Comparison of ENCODE assay signal across 1 cellular context in the genomic region with DNA sequence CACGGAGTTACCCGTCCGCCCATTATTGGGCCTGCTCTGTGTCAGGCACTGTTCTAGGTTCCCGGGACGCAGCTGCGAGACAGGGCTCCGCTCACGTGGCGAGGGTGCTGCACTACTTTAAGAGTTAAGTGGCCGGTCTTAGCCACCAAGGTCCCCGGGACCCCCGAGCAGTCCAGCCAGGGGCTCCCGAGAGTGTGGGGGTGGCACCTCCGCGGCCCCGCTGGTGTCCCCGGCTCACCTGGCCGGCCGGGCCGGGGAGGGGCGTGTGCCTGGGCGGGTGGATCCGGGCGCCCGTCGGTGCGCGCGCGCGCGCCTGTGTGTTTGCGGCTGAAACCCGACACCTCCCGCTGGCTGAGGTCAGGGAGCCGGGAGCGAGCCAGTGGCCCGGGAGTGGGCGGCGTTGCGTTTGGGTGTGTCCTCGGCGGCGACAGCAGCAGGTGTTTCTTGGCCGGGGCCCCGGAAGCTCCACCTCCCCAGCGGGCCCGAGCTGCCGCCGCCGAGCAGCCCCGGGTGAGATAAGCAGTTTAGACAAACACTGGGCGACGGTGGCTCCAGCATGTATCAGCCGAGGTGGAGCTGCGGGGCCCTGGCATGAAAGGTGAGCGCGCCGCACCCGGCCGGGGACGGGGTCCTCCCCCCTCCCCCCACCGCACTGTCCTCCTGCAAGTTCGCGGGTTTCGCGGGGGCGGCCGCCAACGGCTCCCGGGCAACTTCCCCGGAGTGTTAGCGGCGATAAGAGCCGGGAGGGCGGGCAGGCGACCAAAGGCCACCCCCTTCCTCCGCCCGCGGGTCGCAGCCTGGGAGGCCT.
TF ChIP-seq lines count a peak whose summit lies in the region.

A gene (plus strand): TSS at position 522 of the 808 bp plus-strand sequence. CDS start 70 bp downstream, at position 592.

TF ChIP-seq in HepG2, 621 proteins besides CTCF, POLR2A, EP300 and RAD21 (continued from another document and continues in another):
- TF ChIP-seq, protein P1, sequence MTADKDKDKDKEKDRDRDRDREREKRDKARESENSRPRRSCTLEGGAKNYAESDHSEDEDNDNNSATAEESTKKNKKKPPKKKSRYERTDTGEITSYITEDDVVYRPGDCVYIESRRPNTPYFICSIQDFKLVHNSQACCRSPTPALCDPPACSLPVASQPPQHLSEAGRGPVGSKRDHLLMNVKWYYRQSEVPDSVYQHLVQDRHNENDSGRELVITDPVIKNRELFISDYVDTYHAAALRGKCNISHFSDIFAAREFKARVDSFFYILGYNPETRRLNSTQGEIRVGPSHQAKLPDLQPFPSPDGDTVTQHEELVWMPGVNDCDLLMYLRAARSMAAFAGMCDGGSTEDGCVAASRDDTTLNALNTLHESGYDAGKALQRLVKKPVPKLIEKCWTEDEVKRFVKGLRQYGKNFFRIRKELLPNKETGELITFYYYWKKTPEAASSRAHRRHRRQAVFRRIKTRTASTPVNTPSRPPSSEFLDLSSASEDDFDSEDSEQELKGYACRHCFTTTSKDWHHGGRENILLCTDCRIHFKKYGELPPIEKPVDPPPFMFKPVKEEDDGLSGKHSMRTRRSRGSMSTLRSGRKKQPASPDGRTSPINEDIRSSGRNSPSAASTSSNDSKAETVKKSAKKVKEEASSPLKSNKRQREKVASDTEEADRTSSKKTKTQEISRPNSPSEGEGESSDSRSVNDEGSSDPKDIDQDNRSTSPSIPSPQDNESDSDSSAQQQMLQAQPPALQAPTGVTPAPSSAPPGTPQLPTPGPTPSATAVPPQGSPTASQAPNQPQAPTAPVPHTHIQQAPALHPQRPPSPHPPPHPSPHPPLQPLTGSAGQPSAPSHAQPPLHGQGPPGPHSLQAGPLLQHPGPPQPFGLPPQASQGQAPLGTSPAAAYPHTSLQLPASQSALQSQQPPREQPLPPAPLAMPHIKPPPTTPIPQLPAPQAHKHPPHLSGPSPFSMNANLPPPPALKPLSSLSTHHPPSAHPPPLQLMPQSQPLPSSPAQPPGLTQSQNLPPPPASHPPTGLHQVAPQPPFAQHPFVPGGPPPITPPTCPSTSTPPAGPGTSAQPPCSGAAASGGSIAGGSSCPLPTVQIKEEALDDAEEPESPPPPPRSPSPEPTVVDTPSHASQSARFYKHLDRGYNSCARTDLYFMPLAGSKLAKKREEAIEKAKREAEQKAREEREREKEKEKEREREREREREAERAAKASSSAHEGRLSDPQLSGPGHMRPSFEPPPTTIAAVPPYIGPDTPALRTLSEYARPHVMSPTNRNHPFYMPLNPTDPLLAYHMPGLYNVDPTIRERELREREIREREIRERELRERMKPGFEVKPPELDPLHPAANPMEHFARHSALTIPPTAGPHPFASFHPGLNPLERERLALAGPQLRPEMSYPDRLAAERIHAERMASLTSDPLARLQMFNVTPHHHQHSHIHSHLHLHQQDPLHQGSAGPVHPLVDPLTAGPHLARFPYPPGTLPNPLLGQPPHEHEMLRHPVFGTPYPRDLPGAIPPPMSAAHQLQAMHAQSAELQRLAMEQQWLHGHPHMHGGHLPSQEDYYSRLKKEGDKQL (CRISPR knock-in tag; IDR thresholded peaks at IDR 0.05; ENCODE audit: low read depth): peak; percentile 72; the same call in 1 of the 2 replicates
- TF ChIP-seq, protein P2, sequence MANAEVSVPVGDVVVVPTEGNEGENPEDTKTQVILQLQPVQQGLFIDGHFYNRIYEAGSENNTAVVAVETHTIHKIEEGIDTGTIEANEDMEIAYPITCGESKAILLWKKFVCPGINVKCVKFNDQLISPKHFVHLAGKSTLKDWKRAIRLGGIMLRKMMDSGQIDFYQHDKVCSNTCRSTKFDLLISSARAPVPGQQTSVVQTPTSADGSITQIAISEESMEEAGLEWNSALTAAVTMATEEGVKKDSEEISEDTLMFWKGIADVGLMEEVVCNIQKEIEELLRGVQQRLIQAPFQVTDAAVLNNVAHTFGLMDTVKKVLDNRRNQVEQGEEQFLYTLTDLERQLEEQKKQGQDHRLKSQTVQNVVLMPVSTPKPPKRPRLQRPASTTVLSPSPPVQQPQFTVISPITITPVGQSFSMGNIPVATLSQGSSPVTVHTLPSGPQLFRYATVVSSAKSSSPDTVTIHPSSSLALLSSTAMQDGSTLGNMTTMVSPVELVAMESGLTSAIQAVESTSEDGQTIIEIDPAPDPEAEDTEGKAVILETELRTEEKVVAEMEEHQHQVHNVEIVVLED (CRISPR knock-in tag; IDR thresholded peaks at IDR 0.05; ENCODE audit: borderline replicate concordance): peak; percentile 74; the same call in 1 of the 2 replicates
- TF ChIP-seq, protein P3, sequence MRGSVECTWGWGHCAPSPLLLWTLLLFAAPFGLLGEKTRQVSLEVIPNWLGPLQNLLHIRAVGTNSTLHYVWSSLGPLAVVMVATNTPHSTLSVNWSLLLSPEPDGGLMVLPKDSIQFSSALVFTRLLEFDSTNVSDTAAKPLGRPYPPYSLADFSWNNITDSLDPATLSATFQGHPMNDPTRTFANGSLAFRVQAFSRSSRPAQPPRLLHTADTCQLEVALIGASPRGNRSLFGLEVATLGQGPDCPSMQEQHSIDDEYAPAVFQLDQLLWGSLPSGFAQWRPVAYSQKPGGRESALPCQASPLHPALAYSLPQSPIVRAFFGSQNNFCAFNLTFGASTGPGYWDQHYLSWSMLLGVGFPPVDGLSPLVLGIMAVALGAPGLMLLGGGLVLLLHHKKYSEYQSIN (CRISPR knock-in tag; IDR thresholded peaks at IDR 0.05; ENCODE audit: borderline replicate concordance): no peak
- TF ChIP-seq, protein P4, sequence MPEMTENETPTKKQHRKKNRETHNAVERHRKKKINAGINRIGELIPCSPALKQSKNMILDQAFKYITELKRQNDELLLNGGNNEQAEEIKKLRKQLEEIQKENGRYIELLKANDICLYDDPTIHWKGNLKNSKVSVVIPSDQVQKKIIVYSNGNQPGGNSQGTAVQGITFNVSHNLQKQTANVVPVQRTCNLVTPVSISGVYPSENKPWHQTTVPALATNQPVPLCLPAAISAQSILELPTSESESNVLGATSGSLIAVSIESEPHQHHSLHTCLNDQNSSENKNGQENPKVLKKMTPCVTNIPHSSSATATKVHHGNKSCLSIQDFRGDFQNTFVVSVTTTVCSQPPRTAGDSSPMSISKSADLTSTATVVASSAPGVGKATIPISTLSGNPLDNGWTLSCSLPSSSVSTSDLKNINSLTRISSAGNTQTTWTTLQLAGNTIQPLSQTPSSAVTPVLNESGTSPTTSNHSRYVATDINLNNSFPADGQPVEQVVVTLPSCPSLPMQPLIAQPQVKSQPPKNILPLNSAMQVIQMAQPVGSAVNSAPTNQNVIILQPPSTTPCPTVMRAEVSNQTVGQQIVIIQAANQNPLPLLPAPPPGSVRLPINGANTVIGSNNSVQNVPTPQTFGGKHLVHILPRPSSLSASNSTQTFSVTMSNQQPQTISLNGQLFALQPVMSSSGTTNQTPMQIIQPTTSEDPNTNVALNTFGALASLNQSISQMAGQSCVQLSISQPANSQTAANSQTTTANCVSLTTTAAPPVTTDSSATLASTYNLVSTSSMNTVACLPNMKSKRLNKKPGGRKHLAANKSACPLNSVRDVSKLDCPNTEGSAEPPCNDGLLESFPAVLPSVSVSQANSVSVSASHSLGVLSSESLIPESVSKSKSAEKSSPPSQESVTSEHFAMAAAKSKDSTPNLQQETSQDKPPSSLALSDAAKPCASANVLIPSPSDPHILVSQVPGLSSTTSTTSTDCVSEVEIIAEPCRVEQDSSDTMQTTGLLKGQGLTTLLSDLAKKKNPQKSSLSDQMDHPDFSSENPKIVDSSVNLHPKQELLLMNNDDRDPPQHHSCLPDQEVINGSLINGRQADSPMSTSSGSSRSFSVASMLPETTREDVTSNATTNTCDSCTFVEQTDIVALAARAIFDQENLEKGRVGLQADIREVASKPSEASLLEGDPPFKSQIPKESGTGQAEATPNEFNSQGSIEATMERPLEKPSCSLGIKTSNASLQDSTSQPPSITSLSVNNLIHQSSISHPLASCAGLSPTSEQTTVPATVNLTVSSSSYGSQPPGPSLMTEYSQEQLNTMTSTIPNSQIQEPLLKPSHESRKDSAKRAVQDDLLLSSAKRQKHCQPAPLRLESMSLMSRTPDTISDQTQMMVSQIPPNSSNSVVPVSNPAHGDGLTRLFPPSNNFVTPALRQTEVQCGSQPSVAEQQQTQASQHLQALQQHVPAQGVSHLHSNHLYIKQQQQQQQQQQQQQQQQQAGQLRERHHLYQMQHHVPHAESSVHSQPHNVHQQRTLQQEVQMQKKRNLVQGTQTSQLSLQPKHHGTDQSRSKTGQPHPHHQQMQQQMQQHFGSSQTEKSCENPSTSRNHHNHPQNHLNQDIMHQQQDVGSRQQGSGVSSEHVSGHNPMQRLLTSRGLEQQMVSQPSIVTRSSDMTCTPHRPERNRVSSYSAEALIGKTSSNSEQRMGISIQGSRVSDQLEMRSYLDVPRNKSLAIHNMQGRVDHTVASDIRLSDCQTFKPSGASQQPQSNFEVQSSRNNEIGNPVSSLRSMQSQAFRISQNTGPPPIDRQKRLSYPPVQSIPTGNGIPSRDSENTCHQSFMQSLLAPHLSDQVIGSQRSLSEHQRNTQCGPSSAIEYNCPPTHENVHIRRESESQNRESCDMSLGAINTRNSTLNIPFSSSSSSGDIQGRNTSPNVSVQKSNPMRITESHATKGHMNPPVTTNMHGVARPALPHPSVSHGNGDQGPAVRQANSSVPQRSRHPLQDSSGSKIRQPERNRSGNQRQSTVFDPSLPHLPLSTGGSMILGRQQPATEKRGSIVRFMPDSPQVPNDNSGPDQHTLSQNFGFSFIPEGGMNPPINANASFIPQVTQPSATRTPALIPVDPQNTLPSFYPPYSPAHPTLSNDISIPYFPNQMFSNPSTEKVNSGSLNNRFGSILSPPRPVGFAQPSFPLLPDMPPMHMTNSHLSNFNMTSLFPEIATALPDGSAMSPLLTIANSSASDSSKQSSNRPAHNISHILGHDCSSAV (CRISPR knock-in tag; IDR thresholded peaks at IDR 0.05; ENCODE audit: borderline replicate concordance): no peak
- TF ChIP-seq STAG1 (CRISPR knock-in tag; IDR thresholded peaks at IDR 0.05) (no peak), TCF7L2 (IDR thresholded peaks at IDR 0.05; ENCODE audit: low read depth, low read length) (no peak), ZNF629 (CRISPR knock-in tag; conservative IDR thresholded peaks at IDR 0.05) (peak; percentile 63; the same call in 1 of the 2 replicates), CREM (IDR thresholded peaks at IDR 0.05) (peak; percentile 28; the same call in 1 of the 2 replicates), CREM (CRISPR knock-in tag; IDR thresholded peaks at IDR 0.05) (no peak), MAFG (CRISPR knock-in tag; IDR thresholded peaks at IDR 0.05) (no peak), ZBTB38 (CRISPR knock-in tag; IDR thresholded peaks at IDR 0.05) (peak; percentile 60; the same call in 1 of the 2 replicates), HMG20B (CRISPR knock-in tag; conservative IDR thresholded peaks at IDR 0.05) (peak; percentile 57; the same call in 1 of the 2 replicates), TRIM24 (CRISPR knock-in tag; IDR thresholded peaks at IDR 0.05) (no peak)
- TF ChIP-seq, protein P5, sequence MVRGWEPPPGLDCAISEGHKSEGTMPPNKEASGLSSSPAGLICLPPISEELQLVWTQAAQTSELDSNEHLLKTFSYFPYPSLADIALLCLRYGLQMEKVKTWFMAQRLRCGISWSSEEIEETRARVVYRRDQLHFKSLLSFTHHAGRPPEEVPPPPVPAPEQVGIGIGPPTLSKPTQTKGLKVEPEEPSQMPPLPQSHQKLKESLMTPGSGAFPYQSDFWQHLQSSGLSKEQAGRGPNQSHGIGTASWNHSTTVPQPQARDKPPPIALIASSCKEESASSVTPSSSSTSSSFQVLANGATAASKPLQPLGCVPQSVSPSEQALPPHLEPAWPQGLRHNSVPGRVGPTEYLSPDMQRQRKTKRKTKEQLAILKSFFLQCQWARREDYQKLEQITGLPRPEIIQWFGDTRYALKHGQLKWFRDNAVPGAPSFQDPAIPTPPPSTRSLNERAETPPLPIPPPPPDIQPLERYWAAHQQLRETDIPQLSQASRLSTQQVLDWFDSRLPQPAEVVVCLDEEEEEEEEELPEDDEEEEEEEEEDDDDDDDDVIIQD (CRISPR knock-in tag; IDR thresholded peaks at IDR 0.05; ENCODE audit: low read depth): peak; percentile 67; the same call in 1 of the 2 replicates
- TF ChIP-seq, protein P6, sequence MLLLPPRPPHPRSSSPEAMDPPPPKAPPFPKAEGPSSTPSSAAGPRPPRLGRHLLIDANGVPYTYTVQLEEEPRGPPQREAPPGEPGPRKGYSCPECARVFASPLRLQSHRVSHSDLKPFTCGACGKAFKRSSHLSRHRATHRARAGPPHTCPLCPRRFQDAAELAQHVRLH (CRISPR knock-in tag; IDR thresholded peaks at IDR 0.05; ENCODE audit: borderline replicate concordance, low read depth): peak; percentile 91; the same call in 1 of the 2 replicates
- TF ChIP-seq, protein P7, sequence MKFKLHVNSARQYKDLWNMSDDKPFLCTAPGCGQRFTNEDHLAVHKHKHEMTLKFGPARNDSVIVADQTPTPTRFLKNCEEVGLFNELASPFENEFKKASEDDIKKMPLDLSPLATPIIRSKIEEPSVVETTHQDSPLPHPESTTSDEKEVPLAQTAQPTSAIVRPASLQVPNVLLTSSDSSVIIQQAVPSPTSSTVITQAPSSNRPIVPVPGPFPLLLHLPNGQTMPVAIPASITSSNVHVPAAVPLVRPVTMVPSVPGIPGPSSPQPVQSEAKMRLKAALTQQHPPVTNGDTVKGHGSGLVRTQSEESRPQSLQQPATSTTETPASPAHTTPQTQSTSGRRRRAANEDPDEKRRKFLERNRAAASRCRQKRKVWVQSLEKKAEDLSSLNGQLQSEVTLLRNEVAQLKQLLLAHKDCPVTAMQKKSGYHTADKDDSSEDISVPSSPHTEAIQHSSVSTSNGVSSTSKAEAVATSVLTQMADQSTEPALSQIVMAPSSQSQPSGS (CRISPR knock-in tag; IDR thresholded peaks at IDR 0.05): peak; percentile 68; the same call in 1 of the 2 replicates
- TF ChIP-seq, protein P8, sequence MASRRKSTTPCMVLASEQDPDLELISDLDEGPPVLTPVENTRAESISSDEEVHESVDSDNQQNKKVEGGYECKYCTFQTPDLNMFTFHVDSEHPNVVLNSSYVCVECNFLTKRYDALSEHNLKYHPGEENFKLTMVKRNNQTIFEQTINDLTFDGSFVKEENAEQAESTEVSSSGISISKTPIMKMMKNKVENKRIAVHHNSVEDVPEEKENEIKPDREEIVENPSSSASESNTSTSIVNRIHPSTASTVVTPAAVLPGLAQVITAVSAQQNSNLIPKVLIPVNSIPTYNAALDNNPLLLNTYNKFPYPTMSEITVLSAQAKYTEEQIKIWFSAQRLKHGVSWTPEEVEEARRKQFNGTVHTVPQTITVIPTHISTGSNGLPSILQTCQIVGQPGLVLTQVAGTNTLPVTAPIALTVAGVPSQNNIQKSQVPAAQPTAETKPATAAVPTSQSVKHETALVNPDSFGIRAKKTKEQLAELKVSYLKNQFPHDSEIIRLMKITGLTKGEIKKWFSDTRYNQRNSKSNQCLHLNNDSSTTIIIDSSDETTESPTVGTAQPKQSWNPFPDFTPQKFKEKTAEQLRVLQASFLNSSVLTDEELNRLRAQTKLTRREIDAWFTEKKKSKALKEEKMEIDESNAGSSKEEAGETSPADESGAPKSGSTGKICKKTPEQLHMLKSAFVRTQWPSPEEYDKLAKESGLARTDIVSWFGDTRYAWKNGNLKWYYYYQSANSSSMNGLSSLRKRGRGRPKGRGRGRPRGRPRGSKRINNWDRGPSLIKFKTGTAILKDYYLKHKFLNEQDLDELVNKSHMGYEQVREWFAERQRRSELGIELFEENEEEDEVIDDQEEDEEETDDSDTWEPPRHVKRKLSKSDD (CRISPR knock-in tag; IDR thresholded peaks at IDR 0.05; ENCODE audit: low read depth): 0 out of 2 replicates have a peak, but pooled peaks have one; percentile 54
- TF ChIP-seq, protein P9, sequence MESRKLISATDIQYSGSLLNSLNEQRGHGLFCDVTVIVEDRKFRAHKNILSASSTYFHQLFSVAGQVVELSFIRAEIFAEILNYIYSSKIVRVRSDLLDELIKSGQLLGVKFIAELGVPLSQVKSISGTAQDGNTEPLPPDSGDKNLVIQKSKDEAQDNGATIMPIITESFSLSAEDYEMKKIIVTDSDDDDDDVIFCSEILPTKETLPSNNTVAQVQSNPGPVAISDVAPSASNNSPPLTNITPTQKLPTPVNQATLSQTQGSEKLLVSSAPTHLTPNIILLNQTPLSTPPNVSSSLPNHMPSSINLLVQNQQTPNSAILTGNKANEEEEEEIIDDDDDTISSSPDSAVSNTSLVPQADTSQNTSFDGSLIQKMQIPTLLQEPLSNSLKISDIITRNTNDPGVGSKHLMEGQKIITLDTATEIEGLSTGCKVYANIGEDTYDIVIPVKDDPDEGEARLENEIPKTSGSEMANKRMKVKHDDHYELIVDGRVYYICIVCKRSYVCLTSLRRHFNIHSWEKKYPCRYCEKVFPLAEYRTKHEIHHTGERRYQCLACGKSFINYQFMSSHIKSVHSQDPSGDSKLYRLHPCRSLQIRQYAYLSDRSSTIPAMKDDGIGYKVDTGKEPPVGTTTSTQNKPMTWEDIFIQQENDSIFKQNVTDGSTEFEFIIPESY (CRISPR knock-in tag; IDR thresholded peaks at IDR 0.05): no peak
